ENCODE assay signal across 1 cellular context in the genomic region with DNA sequence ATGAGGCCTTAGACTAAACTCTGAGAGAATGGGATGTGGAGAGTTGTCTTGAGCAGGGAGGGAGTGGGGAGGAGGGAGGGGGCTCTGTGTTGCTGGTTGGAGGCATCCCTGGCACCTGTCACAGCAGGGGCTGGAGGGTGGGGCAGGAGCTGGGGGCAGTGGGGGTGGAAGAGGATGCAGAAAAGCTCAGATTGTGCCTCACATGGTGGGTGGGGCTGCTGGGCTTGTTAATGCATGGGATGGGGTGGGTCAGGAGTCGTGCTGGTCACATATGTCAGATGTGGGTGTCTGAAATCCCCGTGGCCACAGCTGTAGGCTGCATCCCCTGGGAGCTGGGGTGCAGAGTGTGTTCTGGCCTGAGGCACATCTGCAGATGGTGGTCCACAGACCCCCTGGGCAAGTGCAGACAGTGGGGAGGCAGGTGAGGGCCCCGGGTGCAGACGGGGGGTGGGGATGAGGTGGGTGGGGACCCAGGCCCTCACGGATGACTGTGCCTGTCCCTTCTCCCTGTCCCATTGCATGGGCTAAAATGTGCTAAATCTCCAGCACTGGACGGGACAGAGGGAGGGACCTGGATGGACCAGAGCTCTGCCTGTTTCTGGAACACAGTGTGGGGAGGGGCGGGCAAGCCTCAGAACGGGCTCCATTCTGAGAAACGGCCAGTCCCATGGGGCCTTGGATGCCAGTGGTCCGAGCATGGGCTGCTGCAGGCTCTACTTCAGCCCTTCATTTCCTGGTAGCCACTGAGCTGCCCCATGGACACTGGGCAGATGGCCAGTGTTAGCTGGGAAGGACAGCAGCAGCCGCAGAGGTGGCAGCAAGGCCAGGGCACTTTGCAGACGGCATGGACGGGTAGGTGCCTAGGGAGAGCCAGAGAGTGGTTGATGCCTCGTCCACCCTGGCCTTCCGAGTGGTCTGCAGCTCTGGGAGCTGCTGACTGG.
TF ChIP-seq lines count a peak whose summit lies in the region.

No MANE protein-coding gene starts in this region.

TF ChIP-seq in HepG2, 621 proteins besides CTCF, POLR2A, EP300 and RAD21 (continued from another document):
- TF ChIP-seq, protein P1, sequence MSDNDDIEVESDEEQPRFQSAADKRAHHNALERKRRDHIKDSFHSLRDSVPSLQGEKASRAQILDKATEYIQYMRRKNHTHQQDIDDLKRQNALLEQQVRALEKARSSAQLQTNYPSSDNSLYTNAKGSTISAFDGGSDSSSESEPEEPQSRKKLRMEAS (IDR thresholded peaks at IDR 0.05): no peak
- TF ChIP-seq IKZF1 (IDR thresholded peaks at IDR 0.05) (no peak), FOXM1 (CRISPR knock-in tag; IDR thresholded peaks at IDR 0.05) (no peak), ZNF563 (CRISPR knock-in tag; IDR thresholded peaks at IDR 0.05) (no peak), SP2 (CRISPR knock-in tag; IDR thresholded peaks at IDR 0.05) (no peak), ZNF274 (CRISPR knock-in tag; IDR thresholded peaks at IDR 0.05) (no peak), SIX1 (CRISPR knock-in tag; IDR thresholded peaks at IDR 0.05; ENCODE audit: borderline replicate concordance) (no peak), HIVEP1 (CRISPR knock-in tag; IDR thresholded peaks at IDR 0.05) (no peak), MZF1 (CRISPR knock-in tag; IDR thresholded peaks at IDR 0.05; ENCODE audit: borderline replicate concordance) (no peak), SKI (IDR thresholded peaks at IDR 0.05; ENCODE audit: partially characterized antibody) (no peak)
- TF ChIP-seq, protein P2, sequence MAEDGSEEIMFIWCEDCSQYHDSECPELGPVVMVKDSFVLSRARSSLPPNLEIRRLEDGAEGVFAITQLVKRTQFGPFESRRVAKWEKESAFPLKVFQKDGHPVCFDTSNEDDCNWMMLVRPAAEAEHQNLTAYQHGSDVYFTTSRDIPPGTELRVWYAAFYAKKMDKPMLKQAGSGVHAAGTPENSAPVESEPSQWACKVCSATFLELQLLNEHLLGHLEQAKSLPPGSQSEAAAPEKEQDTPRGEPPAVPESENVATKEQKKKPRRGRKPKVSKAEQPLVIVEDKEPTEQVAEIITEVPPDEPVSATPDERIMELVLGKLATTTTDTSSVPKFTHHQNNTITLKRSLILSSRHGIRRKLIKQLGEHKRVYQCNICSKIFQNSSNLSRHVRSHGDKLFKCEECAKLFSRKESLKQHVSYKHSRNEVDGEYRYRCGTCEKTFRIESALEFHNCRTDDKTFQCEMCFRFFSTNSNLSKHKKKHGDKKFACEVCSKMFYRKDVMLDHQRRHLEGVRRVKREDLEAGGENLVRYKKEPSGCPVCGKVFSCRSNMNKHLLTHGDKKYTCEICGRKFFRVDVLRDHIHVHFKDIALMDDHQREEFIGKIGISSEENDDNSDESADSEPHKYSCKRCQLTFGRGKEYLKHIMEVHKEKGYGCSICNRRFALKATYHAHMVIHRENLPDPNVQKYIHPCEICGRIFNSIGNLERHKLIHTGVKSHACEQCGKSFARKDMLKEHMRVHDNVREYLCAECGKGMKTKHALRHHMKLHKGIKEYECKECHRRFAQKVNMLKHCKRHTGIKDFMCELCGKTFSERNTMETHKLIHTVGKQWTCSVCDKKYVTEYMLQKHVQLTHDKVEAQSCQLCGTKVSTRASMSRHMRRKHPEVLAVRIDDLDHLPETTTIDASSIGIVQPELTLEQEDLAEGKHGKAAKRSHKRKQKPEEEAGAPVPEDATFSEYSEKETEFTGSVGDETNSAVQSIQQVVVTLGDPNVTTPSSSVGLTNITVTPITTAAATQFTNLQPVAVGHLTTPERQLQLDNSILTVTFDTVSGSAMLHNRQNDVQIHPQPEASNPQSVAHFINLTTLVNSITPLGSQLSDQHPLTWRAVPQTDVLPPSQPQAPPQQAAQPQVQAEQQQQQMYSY (CRISPR knock-in tag; IDR thresholded peaks at IDR 0.05): no peak
TF ChIP-seq in HepG2: peak in this region for 0.
